ENCODE assay signal across 12 cellular contexts in genomic region chr19:47020992-47021496, GRCh38. TPM values are rescaled to one million over a fixed set of nuclear protein-coding genes. Genes with fewer than 3 reads are reported as not detected.
DNase-seq lines count a peak whose midpoint lies in the region; ATAC-seq and TF ChIP-seq lines count a peak whose summit lies in the region.
"Had no signal": no experiment of that assay in that cellular context is flagged by ENCODE, and none has a peak within 500 bp of the region (broad histone marks: within the 10 kb centered on the region; RNA-seq: fewer than 3 reads in every experiment).

No MANE protein-coding gene starts in this region.

- no peak for TF ChIP-seq POLR2A in adrenal gland (IDR thresholded peaks at IDR 0.05)

- peaks cover 12% of the 10 kb centered on the region for H3K4me1 Mint-ChIP-seq in activated T-cell treated with anti-CD3 and anti-CD28 coated beads, Interleukin-2, amount 50 U/mL, for 24 hours (ENCODE audit: low read depth)
- H3K4me1 Mint-ChIP-seq in activated naive CD8-positive, alpha-beta T cell treated with anti-CD3 and anti-CD28 coated beads for 36 hours = peaks cover 9% of the 10 kb centered on the region

- H3K27me3 Mint-ChIP-seq in activated T-cell treated with anti-CD3 and anti-CD28 coated beads, Interleukin-2, amount 50 U/mL, for 24 hours = peaks cover 62% of the 10 kb centered on the region
- H3K27me3 Mint-ChIP-seq in activated naive CD8-positive, alpha-beta T cell treated with anti-CD3 and anti-CD28 coated beads for 36 hours = peaks cover 60% of the 10 kb centered on the region

- H3K36me3 ChIP-seq in iPS-18a (ENCODE audit: control insufficient read depth, low read depth, low read length) (no peaks in the 10 kb centered on the region), thoracic aorta (no peaks in the 10 kb centered on the region), adrenal gland (replicated peaks in 1 of 2) (no peaks in the 10 kb centered on the region)

- no peak overlapping the region for H3K27ac Mint-ChIP-seq in activated T-cell treated with anti-CD3 and anti-CD28 coated beads, Interleukin-2, amount 50 U/mL, for 24 hours
- no peak overlapping the region for H3K27ac Mint-ChIP-seq in activated naive CD8-positive, alpha-beta T cell treated with anti-CD3 and anti-CD28 coated beads for 36 hours
- H3K27ac Mint-ChIP-seq: activated CD4-positive, alpha-beta memory T cell treated with anti-CD3 and anti-CD28 coated beads, Interleukin-2, amount 10 ng/mL, durations not matched to agents 7 days and 5 days; CD4-positive, CD25-positive, alpha-beta regulatory T cell had no signal

- peaks cover 72% of the 10 kb centered on the region for H3K27me3 ChIP-seq in iPS-18a (ENCODE audit: control insufficient read depth, insufficient read depth, low read length)
- H3K27me3 ChIP-seq in thoracic aorta (replicated peaks; ENCODE audit: insufficient read depth) = peaks cover 13% of the 10 kb centered on the region
- peaks cover 50% of the 10 kb centered on the region for H3K27me3 ChIP-seq in adrenal gland

- no peaks in the 10 kb centered on the region for H3K9me3 Mint-ChIP-seq in activated T-cell treated with anti-CD3 and anti-CD28 coated beads, Interleukin-2, amount 50 U/mL, for 24 hours
- H3K9me3 Mint-ChIP-seq in activated naive CD8-positive, alpha-beta T cell treated with anti-CD3 and anti-CD28 coated beads for 36 hours = no peaks in the 10 kb centered on the region
- H3K9me3 Mint-ChIP-seq: activated CD4-positive, alpha-beta memory T cell treated with anti-CD3 and anti-CD28 coated beads, Interleukin-2, amount 10 ng/mL, durations not matched to agents 7 days and 5 days had no signal

- intact Hi-C loops in adrenal gland (cut with DNase I) = no loop called here

- no peak for DNase-seq in activated T-cell treated with anti-CD3 and anti-CD28 coated beads, Interleukin-2, amount 50 U/mL, for 24 hours
- no peak for DNase-seq in activated T-cell treated with anti-CD3 and anti-CD28 coated beads for 4 hours
- no peak for DNase-seq in activated naive CD8-positive, alpha-beta T cell treated with anti-CD3 and anti-CD28 coated beads for 36 hours
- DNase-seq in thoracic aorta (ENCODE audit: low spot score) = no peak
- DNase-seq in activated CD4-positive, alpha-beta T cell treated with anti-CD3 and anti-CD28 coated beads, Interleukin-2, amount 50 U/mL, for 4 hours = no peak
- DNase-seq in adrenal gland = no peak
- no peak for DNase-seq in stimulated activated CD8-positive, alpha-beta memory T cell treated with anti-CD3 and anti-CD28 coated beads, Interleukin-4, amount 100 ng/mL, for 48 hours
- DNase-seq: activated CD4-positive, alpha-beta memory T cell treated with anti-CD3 and anti-CD28 coated beads, Interleukin-2, amount 10 ng/mL, durations not matched to agents 7 days and 5 days; CD4-positive, CD25-positive, alpha-beta regulatory T cell; hypothalamus; NCI-H1436 had no signal

- WGBS in adrenal gland, 4 donors = 0 to 3% (median 1%) methylated on average over 9 to 37 of the region's 37 CpGs

- H3K4me1 ChIP-seq in iPS-18a (ENCODE audit: control insufficient read depth, low read depth, low read length) (peaks cover 6% of the 10 kb centered on the region), thoracic aorta (ENCODE audit: control insufficient read depth in 1 of 2, low read depth in 2 of 2) (peaks cover 22 to 24% of the 10 kb centered on the region in 2 donors), adrenal gland (replicated peaks in 1 of 2) (peaks cover 0 to 12% of the 10 kb centered on the region in 2 donors)

- no peak overlapping the region for H3K27ac ChIP-seq in iPS-18a (ENCODE audit: low read length)
- H3K27ac ChIP-seq in thoracic aorta = no peak overlapping the region
- H3K27ac ChIP-seq in adrenal gland = no peak overlapping the region

- H3K4me3 ChIP-seq in iPS-18a (ENCODE audit: low read length) (peak overlapping the region; percentile 37), thoracic aorta (peak overlapping the region; percentile 61), adrenal gland (peak overlapping the region in 1 of 4 donors; percentile 42)

- no peak for ATAC-seq in thoracic aorta (ENCODE audit: insufficient number of reproducible peaks, low FRiP score, low read depth)

- no peak overlapping the region for H3K9ac ChIP-seq in iPS-18a (ENCODE audit: low read length)

- peak overlapping the region; percentile 38 for H3K4me3 Mint-ChIP-seq in activated T-cell treated with anti-CD3 and anti-CD28 coated beads, Interleukin-2, amount 50 U/mL, for 24 hours
- peak overlapping the region; percentile 55 for H3K4me3 Mint-ChIP-seq in activated naive CD8-positive, alpha-beta T cell treated with anti-CD3 and anti-CD28 coated beads for 36 hours
- H3K4me3 Mint-ChIP-seq: activated CD4-positive, alpha-beta memory T cell treated with anti-CD3 and anti-CD28 coated beads, Interleukin-2, amount 10 ng/mL, durations not matched to agents 7 days and 5 days had no signal

- TF ChIP-seq CTCF in thoracic aorta (IDR thresholded peaks at IDR 0.05) = no peak
- no peak for TF ChIP-seq CTCF in adrenal gland (IDR thresholded peaks at IDR 0.05)

- H3K9me3 ChIP-seq in iPS-18a (ENCODE audit: control insufficient read depth, low read depth, low read length) (peaks cover 4% of the 10 kb centered on the region), thoracic aorta (no peaks in the 10 kb centered on the region), adrenal gland (replicated peaks in 1 of 3) (no peaks in the 10 kb centered on the region)

- no peaks in the 10 kb centered on the region for H3K36me3 Mint-ChIP-seq in activated T-cell treated with anti-CD3 and anti-CD28 coated beads, Interleukin-2, amount 50 U/mL, for 24 hours (ENCODE audit: low read depth)
- H3K36me3 Mint-ChIP-seq in activated naive CD8-positive, alpha-beta T cell treated with anti-CD3 and anti-CD28 coated beads for 36 hours = no peaks in the 10 kb centered on the region
- H3K36me3 Mint-ChIP-seq: CD4-positive, CD25-positive, alpha-beta regulatory T cell had no signal

RNA-seq across cellular contexts. Expression of gene NPAS1, which starts 1.4 kb away (rescaled TPM):
- under 1 TPM; 0.52 to 0.91 TPM for total RNA-seq in activated naive CD8-positive, alpha-beta T cell treated with anti-CD3 and anti-CD28 coated beads for 36 hours
- 1 to 10 TPM in 1 of 2 donors, under 1 TPM in 1; 0.68 to 1.3 TPM for total RNA-seq in thoracic aorta
- 1 to 10 TPM in 3 of 8 donors, under 1 TPM in 3, not detected in 2; 0.28 to 3.5 (median 0.78) TPM for total RNA-seq in adrenal gland
- 1 to 10 TPM in 1 of 3 donors, under 1 TPM in 1, not detected in 1; 0.84 to 3.1 TPM for polyA plus RNA-seq in adrenal gland

RNA-seq across cellular contexts. Expression of gene TMEM160, which starts 27.4 kb away (rescaled TPM):
- 10 to 100 TPM; 48.9 to 49.2 TPM for total RNA-seq in activated naive CD8-positive, alpha-beta T cell treated with anti-CD3 and anti-CD28 coated beads for 36 hours
- total RNA-seq in thoracic aorta (10 to 100 TPM in 1 of 2 donors, 1 to 10 TPM in 1; 2.4 to 55.0 TPM), adrenal gland (10 to 100 TPM; 24.9 to 76.2 (median 42.6) TPM)
- polyA plus RNA-seq in adrenal gland = 100 to 1,000 TPM in 1 of 3 donors, 10 to 100 TPM in 1, under 1 TPM in 1; 0.62 to 120 (median 11.7) TPM
